Comparison of ENCODE assay signal across 23 cellular contexts in the genomic region with DNA sequence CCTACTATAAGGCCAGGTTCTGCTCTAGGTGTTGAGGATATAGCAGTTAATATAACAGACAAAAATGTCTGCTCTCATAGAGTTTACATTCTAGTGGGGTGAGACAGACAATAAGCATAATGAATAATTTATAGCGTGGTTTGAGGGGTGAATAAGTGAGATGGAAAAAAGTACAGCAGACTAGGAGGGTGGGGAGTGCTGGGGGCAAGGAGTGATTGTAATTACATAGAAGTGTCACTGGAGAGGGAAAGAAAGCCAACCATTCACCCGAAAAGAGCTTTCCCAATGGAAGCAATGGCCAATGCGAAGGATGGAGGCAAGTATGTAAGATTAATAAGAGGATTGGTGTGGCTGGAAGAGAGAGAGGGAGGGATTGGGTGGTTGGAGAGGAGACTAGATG.
A peak's percentile ranks its signal among the peaks of the same experiment; 100 is the strongest.
DNase-seq lines count a peak whose midpoint lies in the region; FAIRE-seq and TF ChIP-seq lines count a peak whose summit lies in the region.
"Had no signal": no experiment of that assay in that cellular context is flagged by ENCODE, and none has a peak within 500 bp of the region (broad histone marks: within the 10 kb centered on the region; RNA-seq: fewer than 3 reads in every experiment).

No MANE protein-coding gene starts in this region.

- 100% methylated on average over 3 of the region's 3 CpGs for WGBS in mammary epithelial cell (ENCODE audit: low coverage, missing lambda C conversion rate)

- TF ChIP-seq CTCF in MCF 10A (IDR thresholded peaks at IDR 0.05; ENCODE audit: unreplicated experiment) (no peak), mammary epithelial cell (conservative IDR thresholded peaks at IDR 0.05 in 1 of 2, IDR thresholded peaks at IDR 0.05 in 1 of 2; ENCODE audit: extremely low read depth in 1 of 2, insufficient read depth in 1 of 2, low read depth in 1 of 2, low read length in 2 of 2) (no peak), astrocyte (IDR thresholded peaks at IDR 0.05; ENCODE audit: insufficient read depth, low read depth, low read length) (no peak), osteoblast (IDR thresholded peaks at IDR 0.05; ENCODE audit: extremely low read depth, low read depth, low read length) (no peak)

- H4K20me1 ChIP-seq in mammary epithelial cell (ENCODE audit: insufficient read depth, low read length) (no peaks in the 10 kb centered on the region), astrocyte (ENCODE audit: insufficient read depth, low read length) (no peaks in the 10 kb centered on the region), osteoblast (ENCODE audit: insufficient read depth, low read length) (no peaks in the 10 kb centered on the region)

- no peak overlapping the region for H3K4me2 ChIP-seq in mammary epithelial cell (ENCODE audit: insufficient read depth, low read depth, low read length)
- H3K4me2 ChIP-seq in astrocyte (ENCODE audit: low read length), result no peak overlapping the region
- H3K4me2 ChIP-seq in osteoblast (ENCODE audit: insufficient read depth, low read length), result no peak overlapping the region
- H3K4me2 ChIP-seq: A549 had no signal

- H3K27me3 ChIP-seq in mammary epithelial cell (ENCODE audit: insufficient read depth, low read length), result no peaks in the 10 kb centered on the region
- no peaks in the 10 kb centered on the region for H3K27me3 ChIP-seq in astrocyte (ENCODE audit: insufficient read depth, low read length)
- no peaks in the 10 kb centered on the region for H3K27me3 ChIP-seq in osteoblast (ENCODE audit: insufficient read depth, low read length)

- CTCF ChIA-PET in MCF 10A (lab: Yijun Ruan, JAX) (interaction anchor here (0.7 kb wide), 1 partner anchor 18 kb away, joined by 3 read pairs; no protein-coding TSS in a partner anchor), mammary epithelial cell (lab: Charles Lee; ENCODE audit: low non-redundant PET) (no interaction called here)

- peak overlapping the region; percentile 3 for H3K27ac Mint-ChIP-seq in MCF 10A (ENCODE audit: low read depth, unreplicated experiment)
- H3K27ac Mint-ChIP-seq in astrocyte (ENCODE audit: unreplicated experiment), result no peak overlapping the region
- H3K27ac Mint-ChIP-seq: CD4-positive, alpha-beta memory T cell; HFFc6 had no signal

- H3K4me3 Mint-ChIP-seq in MCF 10A (ENCODE audit: unreplicated experiment) (no peak overlapping the region), astrocyte (ENCODE audit: unreplicated experiment) (no peak overlapping the region)
- H3K4me3 Mint-ChIP-seq: CD4-positive, alpha-beta memory T cell; H9; HFFc6 had no signal

- H3K9me3 ChIP-seq in mammary epithelial cell (replicated peaks; ENCODE audit: insufficient read depth, low read length) (no peaks in the 10 kb centered on the region), astrocyte (ENCODE audit: insufficient read depth, low read depth, low read length) (no peaks in the 10 kb centered on the region), osteoblast (ENCODE audit: low read depth, low read length) (no peaks in the 10 kb centered on the region)
- H3K9me3 ChIP-seq: A549 had no signal

- peaks cover 7% of the 10 kb centered on the region for H3K9me3 Mint-ChIP-seq in MCF 10A (ENCODE audit: unreplicated experiment)
- peaks cover 2% of the 10 kb centered on the region for H3K9me3 Mint-ChIP-seq in astrocyte (ENCODE audit: unreplicated experiment)
- H3K9me3 Mint-ChIP-seq: CD4-positive, alpha-beta memory T cell; H9; HFFc6 had no signal

- intact Hi-C loops in MCF 10A (cut with micrococcal nuclease), result no loop called here
- intact Hi-C loops in mammary epithelial cell (cut with micrococcal nuclease), result no loop called here

- H3K27ac ChIP-seq in mammary epithelial cell (ENCODE audit: insufficient read depth, low read depth, low read length) (no peak overlapping the region), astrocyte (ENCODE audit: low read depth, low read length) (no peak overlapping the region), osteoblast (ENCODE audit: low read depth, low read length) (no peak overlapping the region)
- H3K27ac ChIP-seq: GM23248 had no signal

- POLR2A ChIA-PET in MCF 10A (lab: Yijun Ruan, JAX), result no interaction called here

- dilution Hi-C loops in mammary epithelial cell (cut with HindIII; ENCODE audit: low sequenced_read_pairs), result no loop called here

- in situ Hi-C loops in mammary epithelial cell (cut with MboI; ENCODE audit: low sequenced_read_pairs in 2 of 2), result no loop called here

- H3K36me3 ChIP-seq in mammary epithelial cell (ENCODE audit: insufficient read depth, low read length), result no peaks in the 10 kb centered on the region
- no peaks in the 10 kb centered on the region for H3K36me3 ChIP-seq in astrocyte (ENCODE audit: insufficient read depth, low read length)
- no peaks in the 10 kb centered on the region for H3K36me3 ChIP-seq in osteoblast (ENCODE audit: insufficient read depth, low read length)

- H3K4me1 Mint-ChIP-seq in MCF 10A (ENCODE audit: insufficient read depth, unreplicated experiment) (no peaks in the 10 kb centered on the region), astrocyte (ENCODE audit: low read depth, unreplicated experiment) (peaks cover 2% of the 10 kb centered on the region)
- H3K4me1 Mint-ChIP-seq: CD4-positive, alpha-beta memory T cell; H9 had no signal

- no peak for DNase-seq in MCF 10A (ENCODE audit: unreplicated experiment)
- no peak for DNase-seq in mammary epithelial cell
- peak; percentile 38 for DNase-seq in HCEC 1CT
- DNase-seq in astrocyte (ENCODE audit: low read depth), result peak; percentile 57
- no peak for DNase-seq in osteoblast (ENCODE audit: insufficient read length, low spot score, missing footprints)
- DNase-seq in NCI-H2081 (lab: John Stamatoyannopoulos, UW), result no peak
- no peak for DNase-seq in NCI-H345 treated with DMSO at 0.1 percent for 48 hours (lab: John Stamatoyannopoulos, UW; ENCODE audit: unreplicated experiment)
- no peak for DNase-seq in iPS-NIHi7 (ENCODE audit: extremely low spot score)
- DNase-seq: 8988T, ACHN, C1 segment of cervical spinal cord, Calu3, COR-L47, DMS53, DMS79 treated with DMSO at 0.1 percent for 48 hours, GM23248, H9, HFFc6 had no signal

- no peak for FAIRE-seq in astrocyte (lab: Jason Lieb, UNC)
- FAIRE-seq: A549, G401.6, GM12892, GM19239 had no signal

- H3K79me2 ChIP-seq in mammary epithelial cell (ENCODE audit: insufficient read depth, low read length) (no peaks in the 10 kb centered on the region), astrocyte (ENCODE audit: insufficient read depth, low read length) (no peaks in the 10 kb centered on the region), osteoblast (ENCODE audit: insufficient read depth, low read length) (no peaks in the 10 kb centered on the region)

- no peak overlapping the region for H3K4me3 ChIP-seq in mammary epithelial cell (replicated peaks in 1 of 3; ENCODE audit: insufficient read depth in 1 of 3, low read depth in 2 of 3, low read length in 3 of 3)
- H3K4me3 ChIP-seq in astrocyte (ENCODE audit: insufficient read depth, low read depth, low read length), result no peak overlapping the region
- H3K4me3 ChIP-seq in osteoblast (ENCODE audit: insufficient read depth, low read length), result no peak overlapping the region
- H3K4me3 ChIP-seq: A549, GM23248 had no signal

- H3K27me3 Mint-ChIP-seq in MCF 10A (ENCODE audit: insufficient read depth, unreplicated experiment) (no peaks in the 10 kb centered on the region), astrocyte (ENCODE audit: low read depth, unreplicated experiment) (no peaks in the 10 kb centered on the region)

- H3K4me1 ChIP-seq in mammary epithelial cell (ENCODE audit: insufficient read depth, low read length), result no peaks in the 10 kb centered on the region
- peaks cover 4% of the 10 kb centered on the region for H3K4me1 ChIP-seq in astrocyte (ENCODE audit: insufficient read depth, low read length)
- peaks cover 12% of the 10 kb centered on the region for H3K4me1 ChIP-seq in osteoblast (ENCODE audit: insufficient read depth, low read length)

- no TSS peak for BruUV-seq in MCF 10A (replicated peaks; lab: Mats Ljungman, UMichigan)
- no TSS peak for BruUV-seq in mammary epithelial cell (replicated peaks; lab: Mats Ljungman, UMichigan)

- H3K36me3 Mint-ChIP-seq in MCF 10A (ENCODE audit: insufficient read depth, unreplicated experiment) (peaks cover 5% of the 10 kb centered on the region), astrocyte (ENCODE audit: low read depth, unreplicated experiment) (no peaks in the 10 kb centered on the region)
- H3K36me3 Mint-ChIP-seq: CD4-positive, alpha-beta memory T cell had no signal

- no peak overlapping the region for H2AFZ ChIP-seq in mammary epithelial cell (ENCODE audit: low read depth, low read length)
- no peak overlapping the region for H2AFZ ChIP-seq in astrocyte (ENCODE audit: low read depth, low read length)
- peak overlapping the region; percentile 1 for H2AFZ ChIP-seq in osteoblast (ENCODE audit: low read length)
- H2AFZ ChIP-seq: GM23248 had no signal

- H3K9ac ChIP-seq in mammary epithelial cell (ENCODE audit: insufficient read depth, low read length) (no peak overlapping the region), astrocyte (ENCODE audit: low read length) (no peak overlapping the region)
- H3K9ac ChIP-seq: GM23248 had no signal

Comparison
In these comparisons a context has a peak if more than half of its experiments do, and no peak if none do; other contexts are left out.
1. DNase-seq: peak in HCEC 1CT (single experiment) and astrocyte (single experiment); none in MCF 10A (single experiment), mammary epithelial cell (single experiment), osteoblast (single experiment), NCI-H2081 (0 of 2), NCI-H345 treated with DMSO at 0.1 percent for 48 hours (single experiment) and iPS-NIHi7 (single experiment).